1 cellular context compared by ENCODE assay signal in genomic region chr20:26276811-26277210, GRCh38.
TF ChIP-seq lines count a peak whose summit lies in the region.

No MANE protein-coding gene starts in this region.

TF ChIP-seq in IMR-90, 13 proteins besides CTCF, POLR2A, EP300 and RAD21 (continued from another document):
- TF ChIP-seq CHD1 (IDR thresholded peaks at IDR 0.05; ENCODE audit: low read depth, low read length), result no peak
